ENCODE assay signal across 23 cellular contexts in the genomic region with DNA sequence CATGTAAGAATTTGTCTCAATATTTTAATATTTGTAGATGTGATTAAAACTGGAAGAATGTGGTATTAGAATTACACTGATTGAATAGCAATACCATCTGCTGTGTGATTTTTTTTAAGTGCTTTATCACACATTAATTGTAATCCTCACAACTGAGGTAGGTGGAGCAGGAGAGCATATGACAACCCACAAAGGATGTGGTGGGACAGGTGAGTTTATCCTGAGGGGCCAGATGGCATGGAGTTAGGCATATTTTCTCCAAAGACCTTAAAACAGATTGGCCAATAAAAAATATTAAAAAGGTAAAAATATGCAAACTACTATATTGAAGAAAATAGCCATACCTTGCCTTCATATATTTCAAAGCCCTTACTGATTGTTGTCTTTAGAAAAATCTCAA. TPM values are rescaled to one million over a fixed set of nuclear protein-coding genes. Genes with fewer than 3 reads are reported as not detected.
DNase-seq lines count a peak whose midpoint lies in the region; ATAC-seq and TF ChIP-seq lines count a peak whose summit lies in the region.
"Had no signal": no experiment of that assay in that cellular context is flagged by ENCODE, and none has a peak within 500 bp of the region (broad histone marks: within the 10 kb centered on the region; RNA-seq: fewer than 3 reads in every experiment).

No MANE protein-coding gene starts in this region.

- no peaks in the 10 kb centered on the region for H3K27me3 Mint-ChIP-seq in chondrocyte (ENCODE audit: low read depth)
- H3K27me3 Mint-ChIP-seq: activated CD8-positive, alpha-beta memory T cell treated with anti-CD3 and anti-CD28 coated beads, Interleukin-2, amount 10 ng/mL, durations not matched to agents 7 days and 5 days; activated naive CD8-positive, alpha-beta T cell treated with anti-CD3 and anti-CD28 coated beads, Interleukin-2, amount 50 U/mL, for 24 hours; type B pancreatic cell had no signal

- DNase-seq in ACHN (peak; percentile 27), NCI-H2171 (lab: John Stamatoyannopoulos, UW) (peak; percentile 47), chondrocyte (ENCODE audit: low spot score) (no peak), NK-92 (lab: John Stamatoyannopoulos, UW; ENCODE audit: unreplicated experiment) (no peak), T1000 (lab: John Stamatoyannopoulos, UW) (no peak), omental fat pad (ENCODE audit: low spot score) (no peak)
- DNase-seq: activated CD4-positive, alpha-beta T cell treated with anti-CD3 and anti-CD28 coated beads for 48 hours; activated CD8-positive, alpha-beta memory T cell treated with anti-CD3 and anti-CD28 coated beads, Interleukin-2, amount 10 ng/mL, durations not matched to agents 7 days and 5 days; activated naive CD8-positive, alpha-beta T cell treated with anti-CD3 and anti-CD28 coated beads, Interleukin-2, amount 50 U/mL, for 24 hours; body of pancreas; heart right ventricle; left ventricle myocardium superior; MV-4-11; NCI-H187 treated with DMSO at 0.1 percent for 48 hours; NCI-H446 treated with DMSO at 0.1 percent for 48 hours; Right ventricle myocardium superior; stomach had no signal

- in situ Hi-C loops in ACHN (cut with HindIII; ENCODE audit: low pct_ligation_motif_present, low pct_unique_long_range_greater_than_20kb, low sequenced_read_pairs): no loop called here

- H3K36me3 Mint-ChIP-seq in chondrocyte (ENCODE audit: low read depth): peaks cover 38% of the 10 kb centered on the region

- TF ChIP-seq POLR2A in GM18505 (IDR thresholded peaks at IDR 0.05; ENCODE audit: borderline replicate concordance, extremely low read depth, insufficient read depth, insufficient read length): peak; percentile 21

- no peaks in the 10 kb centered on the region for H3K4me1 Mint-ChIP-seq in chondrocyte (ENCODE audit: low read depth)
- H3K4me1 Mint-ChIP-seq: activated naive CD8-positive, alpha-beta T cell treated with anti-CD3 and anti-CD28 coated beads, Interleukin-2, amount 50 U/mL, for 24 hours had no signal

- H3K9me3 Mint-ChIP-seq in chondrocyte (ENCODE audit: low read depth): peaks cover 7% of the 10 kb centered on the region
- H3K9me3 Mint-ChIP-seq: activated naive CD8-positive, alpha-beta T cell treated with anti-CD3 and anti-CD28 coated beads, Interleukin-2, amount 50 U/mL, for 24 hours; neural progenitor cell; type B pancreatic cell had no signal

- ATAC-seq in GM18505 (IDR thresholded peaks at IDR 0.05; ENCODE audit: unreplicated experiment): no peak
- no peak for ATAC-seq in omental fat pad (ENCODE audit: low FRiP score)
- no peak for ATAC-seq in HG02759 (IDR thresholded peaks at IDR 0.05; ENCODE audit: unreplicated experiment)
- ATAC-seq: activated CD8-positive, alpha-beta memory T cell treated with anti-CD3 and anti-CD28 coated beads, Interleukin-2, amount 10 ng/mL, durations not matched to agents 7 days and 5 days; activated naive CD8-positive, alpha-beta T cell treated with anti-CD3 and anti-CD28 coated beads, Interleukin-2, amount 50 U/mL, for 24 hours; body of pancreas; heart right ventricle; left ventricle myocardium superior had no signal

- H3K4me3 Mint-ChIP-seq in chondrocyte (ENCODE audit: unreplicated experiment): no peak overlapping the region
- H3K4me3 Mint-ChIP-seq: activated CD8-positive, alpha-beta memory T cell treated with anti-CD3 and anti-CD28 coated beads, Interleukin-2, amount 10 ng/mL, durations not matched to agents 7 days and 5 days; activated naive CD8-positive, alpha-beta T cell treated with anti-CD3 and anti-CD28 coated beads, Interleukin-2, amount 50 U/mL, for 24 hours; neural progenitor cell; type B pancreatic cell had no signal

- peak; percentile 30 for TF ChIP-seq CTCF in chondrocyte (IDR thresholded peaks at IDR 0.05)
- no peak for TF ChIP-seq CTCF in omental fat pad (IDR thresholded peaks at IDR 0.05)

- H3K27ac Mint-ChIP-seq in chondrocyte (ENCODE audit: unreplicated experiment): no peak overlapping the region
- H3K27ac Mint-ChIP-seq: activated CD8-positive, alpha-beta memory T cell treated with anti-CD3 and anti-CD28 coated beads, Interleukin-2, amount 10 ng/mL, durations not matched to agents 7 days and 5 days; activated naive CD8-positive, alpha-beta T cell treated with anti-CD3 and anti-CD28 coated beads, Interleukin-2, amount 50 U/mL, for 24 hours; activated T-helper 2 cell treated with anti-CD3 and anti-CD28 coated beads, Interferon-gamma antibody, Interleukin-2, Interleukin-4, amounts not matched to agents 10 μg/mL and 5 μg/mL and 100 μg/mL, durations not matched to agents 14 hours and 24 hours and 36 hours; neural progenitor cell; type B pancreatic cell had no signal

RNA-seq across cellular contexts. Expression of a gene that starts 7.8 kb away (rescaled TPM):
- total RNA-seq in chondrocyte: not detected in 3 replicates
- total RNA-seq in omental fat pad: not detected
- total RNA-seq: activated CD8-positive, alpha-beta memory T cell treated with anti-CD3 and anti-CD28 coated beads, Interleukin-2, amount 10 ng/mL, durations not matched to agents 7 days and 5 days; activated T-helper 2 cell treated with anti-CD3 and anti-CD28 coated beads, Interferon-gamma antibody, Interleukin-2, Interleukin-4, amounts not matched to agents 10 μg/mL and 5 μg/mL and 100 μg/mL, durations not matched to agents 14 hours and 24 hours and 36 hours; body of pancreas; pulmonary artery endothelial cell; stomach had no signal

RNA-seq across cellular contexts. Expression of a gene that starts 17.7 kb away (rescaled TPM):
- total RNA-seq in chondrocyte (142 to 163 TPM (median 150 TPM) in 3 replicates), omental fat pad (100 to 1,000 TPM in 3 of 4 donors, 10 to 100 TPM in 1; 99.5 to 222 (median 129) TPM)

Comparison
In these comparisons a context has a peak if more than half of its experiments do, and no peak if none do; other contexts are left out.
1. DNase-seq: peak in ACHN (single experiment) and NCI-H2171 (single experiment); none in chondrocyte (single experiment), NK-92 (single experiment), T1000 (single experiment) and omental fat pad (single experiment).